Comparison of ENCODE assay signal across 17 cellular contexts in genomic region chr6:22399693-22400092, GRCh38.
A peak's percentile ranks its signal among the peaks of the same experiment; 100 is the strongest.
DNase-seq lines count a peak whose midpoint lies in the region; ATAC-seq lines count a peak whose summit lies in the region.
"Had no signal": no experiment of that assay in that cellular context is flagged by ENCODE, and none has a peak within 500 bp of the region (broad histone marks: within the 10 kb centered on the region; RNA-seq: fewer than 3 reads in every experiment).

No MANE protein-coding gene starts in this region.

- no peaks in the 10 kb centered on the region for H3K36me3 Mint-ChIP-seq in immature natural killer cell
- H3K36me3 Mint-ChIP-seq: mesothelial cell of epicardium had no signal

- no peak overlapping the region for H3K27ac Mint-ChIP-seq in immature natural killer cell
- H3K27ac Mint-ChIP-seq: mesothelial cell of epicardium had no signal

- ATAC-seq in HG03521 (IDR thresholded peaks at IDR 0.05; ENCODE audit: unreplicated experiment) (no peak), HG03460 (IDR thresholded peaks at IDR 0.05; ENCODE audit: unreplicated experiment) (no peak)
- ATAC-seq: right lobe of liver had no signal

- DNase-seq in Caki2 (ENCODE audit: low read depth) (peak; percentile 34), NCI-H69 (lab: John Stamatoyannopoulos, UW) (peak; percentile 60), dermis blood vessel endothelial cell (peak; percentile 7), kidney tubule cell (ENCODE audit: low spot score) (peak; percentile 67), SKM-1 treated with dmso at 0.1 percent for 144 hours (lab: John Stamatoyannopoulos, UW; ENCODE audit: unreplicated experiment) (no peak), immature natural killer cell (no peak)
- DNase-seq: activated CD8-positive, alpha-beta memory T cell treated with anti-CD3 and anti-CD28 coated beads for 24 hours; GDM1; NCI-H2081; NCI-H524; right lobe of liver; RPMI8226; stimulated activated CD4-positive, alpha-beta T cell treated with anti-CD3 and anti-CD28 coated beads, Interleukin-2, amount 100 ng/mL, for 24 hours; WERI-Rb-1 had no signal

- H3K4me3 Mint-ChIP-seq in immature natural killer cell, result no peak overlapping the region
- H3K4me3 Mint-ChIP-seq: mesothelial cell of epicardium had no signal

- H3K9me3 Mint-ChIP-seq in immature natural killer cell, result peaks cover 0 to 12% (median 3%) of the 10 kb centered on the region in 6 donors
- H3K9me3 Mint-ChIP-seq: mesothelial cell of epicardium had no signal

- in situ Hi-C loops in Caki2 (cut with HindIII; ENCODE audit: low pct_unique_long_range_greater_than_20kb, low sequenced_read_pairs), result no loop called here

- no peaks in the 10 kb centered on the region for H3K4me1 Mint-ChIP-seq in immature natural killer cell

- H3K27me3 Mint-ChIP-seq in immature natural killer cell (ENCODE audit: low read depth in 3 of 3), result peaks cover 0 to 2% (median 0%) of the 10 kb centered on the region in 3 donors

Comparison
In these comparisons a context has a peak if more than half of its experiments do, and no peak if none do; other contexts are left out.
1. DNase-seq: peak in Caki2 (single experiment), NCI-H69 (single experiment), dermis blood vessel endothelial cell (single experiment) and kidney tubule cell (single experiment); none in SKM-1 treated with dmso at 0.1 percent for 144 hours (single experiment) and immature natural killer cell (0 of 3).